Comparison of ENCODE assay signal across 4 cellular contexts in the genomic region with DNA sequence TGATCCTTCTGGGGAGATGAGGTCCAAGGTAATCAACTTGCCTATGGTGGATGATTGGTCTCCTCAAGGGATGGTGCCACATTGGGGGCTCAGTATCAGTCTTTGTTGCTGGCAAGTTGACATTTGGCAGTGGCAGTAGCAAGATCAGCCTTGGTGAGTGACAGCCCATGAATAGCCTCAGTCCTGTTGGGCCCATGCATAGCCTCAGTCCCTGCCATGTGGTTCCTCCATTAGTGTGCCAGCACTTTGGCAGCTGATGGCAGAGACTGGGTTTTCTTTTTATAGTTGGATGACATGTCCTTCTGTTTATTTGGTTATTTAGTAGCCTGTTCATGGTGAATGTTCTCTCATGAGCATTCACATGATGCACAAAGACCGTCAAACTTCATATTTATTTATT.
"Had no signal": no experiment of that assay in that cellular context is flagged by ENCODE, and none has a peak within 500 bp of the region (broad histone marks: within the 10 kb centered on the region; RNA-seq: fewer than 3 reads in every experiment).

No MANE protein-coding gene starts in this region.

- H3K9me3 Mint-ChIP-seq: H9 had no signal

- H3K4me1 Mint-ChIP-seq: GM23338, H9 had no signal

- H3K4me3 Mint-ChIP-seq: GM23338, H9 had no signal

- DNase-seq: H9, HCEC 1CT, IMR-90 had no signal

- H3K4me3 ChIP-seq: GM23338 had no signal

- H3K27ac Mint-ChIP-seq: GM23338, H9 had no signal

- ATAC-seq: GM23338 had no signal
